ENCODE assay signal across 10 cellular contexts in the genomic region with DNA sequence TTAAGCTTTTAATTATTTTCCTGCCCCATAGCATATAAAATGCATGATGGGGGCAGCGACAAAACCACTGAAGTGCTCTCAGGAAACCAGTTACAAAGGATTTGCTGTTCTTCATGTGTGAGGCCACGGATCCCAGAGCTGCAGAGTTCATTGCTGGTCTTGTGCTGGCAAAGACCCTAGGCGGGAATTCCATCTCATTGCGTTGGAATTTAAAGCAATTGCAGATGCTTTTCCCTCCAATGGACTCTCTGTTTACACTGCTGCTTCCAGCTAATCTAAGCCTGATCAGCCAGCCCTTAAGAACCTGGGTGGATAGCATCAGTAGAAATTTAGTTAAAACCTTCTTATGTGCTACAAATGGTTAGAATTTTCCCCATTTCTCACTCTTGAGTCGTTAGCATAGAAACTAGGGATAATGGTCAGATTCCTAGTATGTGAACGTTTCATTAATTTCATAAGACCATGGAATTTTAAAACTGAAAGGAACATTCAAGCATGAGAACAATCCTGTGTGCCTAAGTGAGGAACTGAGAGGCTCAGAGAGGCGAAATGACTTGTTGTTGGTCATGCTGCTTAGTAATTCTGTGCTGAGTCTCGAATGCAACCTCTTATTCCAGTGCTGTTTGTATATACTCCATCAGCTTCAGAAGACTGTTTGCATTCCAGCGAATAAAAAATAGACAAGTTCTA. TPM values are rescaled to one million over a fixed set of nuclear protein-coding genes. Genes with fewer than 3 reads are reported as not detected.
DNase-seq lines count a peak whose midpoint lies in the region; ATAC-seq and TF ChIP-seq lines count a peak whose summit lies in the region.
"Had no signal": no experiment of that assay in that cellular context is flagged by ENCODE, and none has a peak within 500 bp of the region (broad histone marks: within the 10 kb centered on the region; RNA-seq: fewer than 3 reads in every experiment).

No MANE protein-coding gene starts in this region.

- H3K4me3 ChIP-seq in ascending aorta, result no peak overlapping the region
- H3K4me3 ChIP-seq in thoracic aorta, result peak overlapping the region; percentile 49

- TF ChIP-seq CTCF in ascending aorta (IDR thresholded peaks at IDR 0.05) (no peak), thoracic aorta (IDR thresholded peaks at IDR 0.05) (no peak)

- H3K27ac ChIP-seq in ascending aorta, result peak overlapping the region; percentile 59 to 60
- H3K27ac ChIP-seq in layer of hippocampus (ENCODE audit: low read depth, low read length), result peak overlapping the region; percentile 12
- H3K27ac ChIP-seq in thoracic aorta, result peak overlapping the region; percentile 18 to 66

- H3K27me3 ChIP-seq in ascending aorta, result no peaks in the 10 kb centered on the region
- H3K27me3 ChIP-seq in layer of hippocampus (ENCODE audit: control insufficient read depth, insufficient read depth, low read length), result no peaks in the 10 kb centered on the region
- H3K27me3 ChIP-seq in thoracic aorta (replicated peaks; ENCODE audit: insufficient read depth), result no peaks in the 10 kb centered on the region

- H3K4me1 ChIP-seq in ascending aorta (peaks cover 0 to 10% of the 10 kb centered on the region in 2 donors), thoracic aorta (ENCODE audit: control insufficient read depth in 1 of 2, low read depth in 2 of 2) (peaks cover 7 to 18% of the 10 kb centered on the region in 2 donors)

- H3K9me3 ChIP-seq in ascending aorta (no peaks in the 10 kb centered on the region), thoracic aorta (no peaks in the 10 kb centered on the region)

- DNase-seq in H4 (ENCODE audit: low spot score) (peak; percentile 32), ascending aorta (ENCODE audit: low spot score in 2 of 2) (no peak), thoracic aorta (ENCODE audit: low spot score) (no peak), NCI-H2227 treated with DMSO at 0.1 percent for 48 hours (lab: John Stamatoyannopoulos, UW) (no peak), SIG-M5 (lab: John Stamatoyannopoulos, UW) (no peak)
- DNase-seq: activated CD4-positive, alpha-beta T cell treated with anti-CD3 and anti-CD28 coated beads, Interleukin-2, amount 50 U/mL, for 4 hours; hippocampal formation; NCI-H2029 treated with DMSO at 0.1 percent for 48 hours had no signal

- ATAC-seq in thoracic aorta (ENCODE audit: insufficient number of reproducible peaks, low FRiP score, low read depth), result no peak
- no peak for ATAC-seq in HG03354 (IDR thresholded peaks at IDR 0.05; ENCODE audit: poor library complexity, severe bottlenecking, unreplicated experiment)

- intact Hi-C loops in ascending aorta (cut with DNase I), result no loop called here

- H3K36me3 ChIP-seq in ascending aorta (peaks cover 62 to 63% of the 10 kb centered on the region in 2 donors), thoracic aorta (peaks cover 45% of the 10 kb centered on the region)

RNA-seq across cellular contexts. Expression of a gene that starts 36.1 kb away (rescaled TPM):
- total RNA-seq in H4 (2014; rRNA removed; shearing (Covaris generic)), result 214 and 252 TPM in 2 replicates
- total RNA-seq in ascending aorta (31.3 TPM), thoracic aorta (10 to 100 TPM; 56.6 to 68.8 TPM)
